ENCODE assay signal across 8 cellular contexts in the genomic region with DNA sequence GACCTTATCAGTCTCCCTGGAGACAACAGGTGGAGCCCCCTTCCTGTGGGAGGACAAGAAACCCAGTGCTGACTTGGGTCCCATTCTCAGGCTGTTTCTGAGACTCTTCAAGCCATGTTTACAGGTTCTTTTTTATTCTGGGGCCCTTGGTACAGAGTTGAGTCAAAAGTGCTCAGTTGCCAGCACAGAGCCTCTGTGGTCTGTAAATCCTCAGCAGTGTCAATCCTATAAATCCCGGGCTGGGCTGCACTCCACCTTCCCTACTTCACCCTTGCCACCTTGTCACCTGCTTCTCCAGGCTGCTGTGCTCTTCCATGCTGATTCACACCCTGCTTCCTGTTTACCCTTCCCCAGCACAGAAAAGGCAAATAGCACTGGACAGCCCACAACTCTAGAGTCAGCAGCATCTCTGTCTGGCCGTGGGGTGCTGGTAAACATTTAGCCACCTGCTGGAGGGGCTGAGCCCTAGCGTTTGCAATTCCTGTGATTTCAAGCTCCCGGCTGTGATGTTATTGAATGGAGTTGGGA.
DNase-seq lines count a peak whose midpoint lies in the region; ATAC-seq lines count a peak whose summit lies in the region.

No MANE protein-coding gene starts in this region.

- peak; percentile 76 for ATAC-seq in GM19463 (IDR thresholded peaks at IDR 0.05; ENCODE audit: unreplicated experiment)

- DNase-seq in COR-L47 (lab: John Stamatoyannopoulos, UW) (peak; percentile 91), NCI-H1417 treated with DMSO at 0.1 percent for 48 hours (lab: John Stamatoyannopoulos, UW) (peak; percentile 93), dermis blood vessel endothelial cell (peak; percentile 66), AML-193 (lab: John Stamatoyannopoulos, UW) (no peak), HUDEP-2 (lab: John Stamatoyannopoulos, UW; ENCODE audit: unreplicated experiment in 76 of 76) (no peak)
- no peak for DNase-seq in activated CD4-positive, CD25-positive, alpha-beta regulatory T cell treated with anti-CD3 and anti-CD28 coated beads, Interleukin-2, amount 50 U/mL, for 72 hours
- no peak for DNase-seq in NK-92 treated with Interleukin-12 subunit alpha and Interleukin-12 subunit beta, amount 100 ng/mL, for 24 hours (lab: John Stamatoyannopoulos, UW)

Comparison
In these comparisons a context has a peak if more than half of its experiments do, and no peak if none do; other contexts are left out.
1. DNase-seq: peak in COR-L47 (single experiment), NCI-H1417 treated with DMSO at 0.1 percent for 48 hours (single experiment) and dermis blood vessel endothelial cell (single experiment); none in AML-193 (0 of 2), HUDEP-2 (0 of 76), activated CD4-positive, CD25-positive, alpha-beta regulatory T cell treated with anti-CD3 and anti-CD28 coated beads, Interleukin-2, amount 50 U/mL, for 72 hours (single experiment) and NK-92 treated with Interleukin-12 subunit alpha and Interleukin-12 subunit beta, amount 100 ng/mL, for 24 hours (single experiment).